Comparison of ENCODE assay signal across 12 cellular contexts in genomic region chr4:152972821-152973613, GRCh38. TPM values are rescaled to one million over a fixed set of nuclear protein-coding genes. Genes with fewer than 3 reads are reported as not detected.
DNase-seq lines count a peak whose midpoint lies in the region; ATAC-seq, FAIRE-seq and TF ChIP-seq lines count a peak whose summit lies in the region.
"Had no signal": no experiment of that assay in that cellular context is flagged by ENCODE, and none has a peak within 500 bp of the region (broad histone marks: within the 10 kb centered on the region; RNA-seq: fewer than 3 reads in every experiment).

No MANE protein-coding gene starts in this region.

- H3K4me3 ChIP-seq in astrocyte (ENCODE audit: insufficient read depth, low read depth, low read length) (peak overlapping the region; percentile 17), suprapubic skin (no peak overlapping the region), kidney (ENCODE audit: low read length in 2 of 2) (no peak overlapping the region), small intestine (ENCODE audit: low read depth in 1 of 2, low read length in 2 of 2) (no peak overlapping the region)
- H3K4me3 ChIP-seq: dorsolateral prefrontal cortex had no signal

- WGBS in suprapubic skin, result 73% methylated on average over 11 of the region's 11 CpGs
- WGBS in small intestine, 3 donors, result 75 to 88% (median 81%) methylated on average over 11 of the region's 11 CpGs

- H3K79me2 ChIP-seq in astrocyte (ENCODE audit: insufficient read depth, low read length), result no peaks in the 10 kb centered on the region

- H3K27me3 ChIP-seq in astrocyte (ENCODE audit: insufficient read depth, low read length) (no peaks in the 10 kb centered on the region), suprapubic skin (no peaks in the 10 kb centered on the region), small intestine (ENCODE audit: control insufficient read depth in 2 of 2, insufficient read depth in 2 of 2, low read length in 2 of 2) (no peaks in the 10 kb centered on the region)
- H3K27me3 ChIP-seq: dorsolateral prefrontal cortex had no signal

- TF ChIP-seq CTCF in astrocyte (IDR thresholded peaks at IDR 0.05; ENCODE audit: insufficient read depth, low read depth, low read length), result no peak
- no peak for TF ChIP-seq CTCF in suprapubic skin (IDR thresholded peaks at IDR 0.05)
- no peak for TF ChIP-seq CTCF in kidney (IDR thresholded peaks at IDR 0.05; ENCODE audit: borderline replicate concordance, extremely low read depth, insufficient read depth)

- FAIRE-seq in astrocyte (lab: Jason Lieb, UNC) (peak; percentile 94), kidney (lab: Jason Lieb, UNC) (no peak), small intestine (lab: Jason Lieb, UNC) (no peak)
- FAIRE-seq: GM19239 had no signal

- H3K4me1 ChIP-seq in astrocyte (ENCODE audit: insufficient read depth, low read length), result peaks cover 42% of the 10 kb centered on the region
- H3K4me1 ChIP-seq in suprapubic skin, result peaks cover 26% of the 10 kb centered on the region
- H3K4me1 ChIP-seq in kidney (ENCODE audit: control insufficient read depth in 1 of 2, insufficient read depth in 1 of 2, low read depth in 1 of 2, low read length in 2 of 2), result no peaks in the 10 kb centered on the region
- H3K4me1 ChIP-seq in small intestine (ENCODE audit: control insufficient read depth in 2 of 2, insufficient read depth in 1 of 2, low read depth in 1 of 2, low read length in 1 of 2), result no peaks in the 10 kb centered on the region

- H3K36me3 Mint-ChIP-seq in astrocyte (ENCODE audit: low read depth, unreplicated experiment), result peaks cover 8% of the 10 kb centered on the region

- no peak for ATAC-seq in HG03097 (IDR thresholded peaks at IDR 0.05; ENCODE audit: low FRiP score, unreplicated experiment)

- H3K9me3 ChIP-seq in astrocyte (ENCODE audit: insufficient read depth, low read depth, low read length) (no peaks in the 10 kb centered on the region), suprapubic skin (no peaks in the 10 kb centered on the region), kidney (ENCODE audit: control insufficient read depth in 1 of 2, low read length in 2 of 2) (no peaks in the 10 kb centered on the region), small intestine (ENCODE audit: control insufficient read depth, low read depth) (no peaks in the 10 kb centered on the region)

- no peak for TF ChIP-seq POLR2A in suprapubic skin (IDR thresholded peaks at IDR 0.05)

- H3K27ac ChIP-seq in astrocyte (ENCODE audit: low read depth, low read length) (peak overlapping the region; percentile 93), suprapubic skin (peak overlapping the region; percentile 56), kidney (ENCODE audit: low read depth in 2 of 2, low read length in 2 of 2) (no peak overlapping the region), small intestine (ENCODE audit: low read depth in 1 of 2, low read length in 1 of 2) (peak overlapping the region in 1 of 2 donors; percentile 26)
- H3K27ac ChIP-seq: dorsolateral prefrontal cortex had no signal

- H3K27ac Mint-ChIP-seq in astrocyte (ENCODE audit: unreplicated experiment), result peak overlapping the region; percentile 80

- H3K4me2 ChIP-seq in astrocyte (ENCODE audit: low read length), result peak overlapping the region; percentile 75

- H3K36me3 ChIP-seq in astrocyte (ENCODE audit: insufficient read depth, low read length) (no peaks in the 10 kb centered on the region), suprapubic skin (peaks cover 18% of the 10 kb centered on the region), kidney (ENCODE audit: control insufficient read depth in 1 of 2, insufficient read depth in 2 of 2, low read length in 2 of 2) (no peaks in the 10 kb centered on the region), small intestine (ENCODE audit: control insufficient read depth in 2 of 2, insufficient read depth in 2 of 2, low read length in 2 of 2) (peaks cover 0 to 6% of the 10 kb centered on the region in 2 donors)

- peaks cover 26% of the 10 kb centered on the region for H3K4me1 Mint-ChIP-seq in astrocyte (ENCODE audit: low read depth, unreplicated experiment)

- no peaks in the 10 kb centered on the region for H3K27me3 Mint-ChIP-seq in astrocyte (ENCODE audit: low read depth, unreplicated experiment)

- intact Hi-C loops in kidney (cut with DNase I), result no loop called here

- no peak for TF ChIP-seq EP300 in suprapubic skin (IDR thresholded peaks at IDR 0.05)

- peak overlapping the region; percentile 61 for H2AFZ ChIP-seq in astrocyte (ENCODE audit: low read depth, low read length)

- H3K9ac ChIP-seq in astrocyte (ENCODE audit: low read length) (peak overlapping the region; percentile 70), kidney (ENCODE audit: low read length in 2 of 2) (no peak overlapping the region)

- no peaks in the 10 kb centered on the region for H4K20me1 ChIP-seq in astrocyte (ENCODE audit: insufficient read depth, low read length)

- DNase-seq in HCEC 1CT (peak; percentile 35), astrocyte (ENCODE audit: low read depth) (peak; percentile 100), hepatic stellate cell (ENCODE audit: low spot score) (peak; percentile 59), suprapubic skin (ENCODE audit: low spot score in 2 of 2) (no peak), kidney (no peak), iPS-NIHi7 (ENCODE audit: extremely low spot score) (no peak), small intestine (no peak)
- DNase-seq: activated CD8-positive, alpha-beta memory T cell treated with anti-CD3 and anti-CD28 coated beads, Interleukin-2, amount 50 U/mL, for 4 hours; NCI-H446 had no signal

- no peak overlapping the region for H3K4me3 Mint-ChIP-seq in astrocyte (ENCODE audit: unreplicated experiment)

- H3K9me3 Mint-ChIP-seq in astrocyte (ENCODE audit: unreplicated experiment), result no peaks in the 10 kb centered on the region

RNA-seq across cellular contexts. Expression of gene FHDC1, which starts 36.9 kb away (rescaled TPM):
- total RNA-seq in astrocyte, result 1.5 and 1.7 TPM in 2 replicates
- total RNA-seq in suprapubic skin, result 10 to 100 TPM; 21.9 to 39.6 (median 28.7) TPM
- 5.9 TPM for total RNA-seq in kidney
- polyA plus RNA-seq in kidney (ENCODE audit: insufficient read depth, low read depth, low replicate concordance), result 1.5 TPM
- polyA plus RNA-seq in small intestine, result 10 to 100 TPM in 1 of 3 donors, 1 to 10 TPM in 2; 3.7 to 12.7 (median 9.7) TPM

Comparison
In these comparisons a context has a peak if more than half of its experiments do, and no peak if none do; other contexts are left out.
1. DNase-seq: peak in HCEC 1CT (single experiment), astrocyte (single experiment) and hepatic stellate cell (single experiment); none in suprapubic skin (0 of 2), kidney (single experiment), iPS-NIHi7 (single experiment) and small intestine (single experiment).
2. H3K27ac ChIP-seq: peak in astrocyte (single experiment) and suprapubic skin (single experiment); none in kidney (0 of 2).